7 cellular contexts compared by ENCODE assay signal in the genomic region with DNA sequence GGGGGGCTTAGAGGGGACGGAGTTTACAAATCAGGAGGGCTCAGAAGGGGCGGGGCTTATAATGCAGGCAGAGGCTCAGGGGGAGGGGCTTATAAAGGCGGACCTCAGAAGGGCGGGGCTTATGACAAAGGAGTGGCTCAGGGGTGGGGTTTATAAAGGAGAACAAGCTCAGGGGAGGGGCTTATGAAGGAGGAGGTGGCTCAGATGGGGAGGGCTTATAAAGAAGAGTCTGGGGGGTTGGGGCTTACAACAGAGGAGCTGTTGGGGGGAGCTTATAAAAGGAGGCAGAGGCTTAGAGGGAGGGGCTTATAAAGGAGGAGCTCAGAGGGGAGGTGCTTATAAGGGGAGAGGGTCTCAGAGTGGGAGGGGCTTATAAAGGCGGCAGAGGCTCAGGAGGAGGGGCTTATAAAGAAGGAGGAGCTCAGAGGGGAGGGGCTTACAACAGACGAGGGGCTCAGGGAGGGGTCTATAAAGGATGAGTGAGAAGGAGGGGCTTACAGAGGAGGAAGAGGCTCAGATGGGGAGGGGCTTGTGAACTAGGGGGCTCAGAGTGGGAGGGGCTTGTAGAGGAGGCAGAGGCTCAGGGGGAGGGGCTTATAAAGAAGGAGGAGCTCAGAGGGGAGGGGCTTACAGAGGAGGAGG. TPM values are rescaled to one million over a fixed set of nuclear protein-coding genes. Genes with fewer than 3 reads are reported as not detected.
DNase-seq lines count a peak whose midpoint lies in the region; ATAC-seq lines count a peak whose summit lies in the region.
"Had no signal": no experiment of that assay in that cellular context is flagged by ENCODE, and none has a peak within 500 bp of the region (broad histone marks: within the 10 kb centered on the region; RNA-seq: fewer than 3 reads in every experiment).

No MANE protein-coding gene starts in this region.

- no peaks in the 10 kb centered on the region for H3K9me3 Mint-ChIP-seq in activated CD8-positive, alpha-beta T cell treated with anti-CD3 and anti-CD28 coated beads, Interleukin-2, amount 10 ng/mL, durations not matched to agents 7 days and 5 days (ENCODE audit: insufficient read depth)

- DNase-seq in NCI-H748 (lab: John Stamatoyannopoulos, UW; ENCODE audit: unreplicated experiment) (peak; percentile 27), NCI-H748 treated with DMSO at 0.1 percent for 48 hours (lab: John Stamatoyannopoulos, UW) (no peak), COLO668 (lab: John Stamatoyannopoulos, UW; ENCODE audit: unreplicated experiment) (no peak)
- DNase-seq in activated CD8-positive, alpha-beta T cell treated with anti-CD3 and anti-CD28 coated beads, Interleukin-2, amount 10 ng/mL, durations not matched to agents 7 days and 5 days, result peak; percentile 84
- peak; percentile 66 for DNase-seq in stimulated activated CD8-positive, alpha-beta memory T cell treated with anti-CD3 and anti-CD28 coated beads, Interleukin-4, amount 100 ng/mL, for 48 hours

- peaks cover 16% of the 10 kb centered on the region for H3K4me1 Mint-ChIP-seq in activated CD8-positive, alpha-beta T cell treated with anti-CD3 and anti-CD28 coated beads, Interleukin-2, amount 10 ng/mL, durations not matched to agents 7 days and 5 days (ENCODE audit: low read depth)

- CTCF ChIA-PET in activated CD8-positive, alpha-beta T cell treated with anti-CD3 and anti-CD28 coated beads, Interleukin-2, amount 10 ng/mL, durations not matched to agents 7 days and 5 days (lab: Charles Lee), result interaction anchor here (0.5 to 1.4 kb wide), 5 partner anchors 9 to 548 kb away, joined by 3 to 12 read pairs (median 3); no protein-coding TSS in a partner anchor

- POLR2A ChIA-PET in activated CD8-positive, alpha-beta T cell treated with anti-CD3 and anti-CD28 coated beads, Interleukin-2, amount 10 ng/mL, durations not matched to agents 7 days and 5 days (lab: Charles Lee), result interaction anchor here (0.7 to 1.2 kb wide), 4 partner anchors 15 to 411 kb away, joined by 4 to 5 read pairs (median 5); a partner anchor contains a TSS

- no peaks in the 10 kb centered on the region for H3K36me3 Mint-ChIP-seq in activated CD8-positive, alpha-beta T cell treated with anti-CD3 and anti-CD28 coated beads, Interleukin-2, amount 10 ng/mL, durations not matched to agents 7 days and 5 days (ENCODE audit: low read depth)

- no peaks in the 10 kb centered on the region for H3K27me3 Mint-ChIP-seq in activated CD8-positive, alpha-beta T cell treated with anti-CD3 and anti-CD28 coated beads, Interleukin-2, amount 10 ng/mL, durations not matched to agents 7 days and 5 days (ENCODE audit: low read depth)

- peak overlapping the region; percentile 87 for H3K27ac Mint-ChIP-seq in activated CD8-positive, alpha-beta T cell treated with anti-CD3 and anti-CD28 coated beads, Interleukin-2, amount 10 ng/mL, durations not matched to agents 7 days and 5 days

- peak; percentile 64 for ATAC-seq in activated CD8-positive, alpha-beta T cell treated with anti-CD3 and anti-CD28 coated beads, Interleukin-2, amount 10 ng/mL, durations not matched to agents 7 days and 5 days
- no peak for ATAC-seq in GM21717 (IDR thresholded peaks at IDR 0.05; ENCODE audit: unreplicated experiment)

- H3K4me3 Mint-ChIP-seq in activated CD8-positive, alpha-beta T cell treated with anti-CD3 and anti-CD28 coated beads, Interleukin-2, amount 10 ng/mL, durations not matched to agents 7 days and 5 days, result peak overlapping the region; percentile 68

RNA-seq across cellular contexts. Expression of a gene that starts 1.0 kb away (rescaled TPM):
- total RNA-seq in activated CD8-positive, alpha-beta T cell treated with anti-CD3 and anti-CD28 coated beads, Interleukin-2, amount 10 ng/mL, durations not matched to agents 7 days and 5 days, result 1 to 10 TPM; 2.5 to 3.5 TPM
- total RNA-seq: pulmonary artery endothelial cell had no signal

RNA-seq across cellular contexts. Expression of a gene that starts 3.9 kb away (rescaled TPM):
- not detected for total RNA-seq in activated CD8-positive, alpha-beta T cell treated with anti-CD3 and anti-CD28 coated beads, Interleukin-2, amount 10 ng/mL, durations not matched to agents 7 days and 5 days
- total RNA-seq: pulmonary artery endothelial cell had no signal

RNA-seq across cellular contexts. Expression of a gene that starts 21.2 kb away (rescaled TPM):
- 10 to 100 TPM; 14.6 to 16.1 TPM for total RNA-seq in activated CD8-positive, alpha-beta T cell treated with anti-CD3 and anti-CD28 coated beads, Interleukin-2, amount 10 ng/mL, durations not matched to agents 7 days and 5 days

RNA-seq across cellular contexts. Expression of a gene that starts 26.8 kb away (rescaled TPM):
- total RNA-seq in activated CD8-positive, alpha-beta T cell treated with anti-CD3 and anti-CD28 coated beads, Interleukin-2, amount 10 ng/mL, durations not matched to agents 7 days and 5 days, result 10 to 100 TPM; 72.7 to 81.6 TPM

RNA-seq across cellular contexts. Expression of a gene that starts 59.7 kb away (rescaled TPM):
- 1 to 10 TPM; 8.3 to 9.4 TPM for total RNA-seq in activated CD8-positive, alpha-beta T cell treated with anti-CD3 and anti-CD28 coated beads, Interleukin-2, amount 10 ng/mL, durations not matched to agents 7 days and 5 days
- total RNA-seq: pulmonary artery endothelial cell had no signal

Comparison
In these comparisons a context has a peak if more than half of its experiments do, and no peak if none do; other contexts are left out.
1. DNase-seq: peak in NCI-H748 (single experiment), activated CD8-positive, alpha-beta T cell treated with anti-CD3 and anti-CD28 coated beads, Interleukin-2, amount 10 ng/mL, durations not matched to agents 7 days and 5 days (single experiment) and stimulated activated CD8-positive, alpha-beta memory T cell treated with anti-CD3 and anti-CD28 coated beads, Interleukin-4, amount 100 ng/mL, for 48 hours (single experiment); none in NCI-H748 treated with DMSO at 0.1 percent for 48 hours (single experiment) and COLO668 (single experiment).